ENCODE assay signal across 1 cellular context in the genomic region with DNA sequence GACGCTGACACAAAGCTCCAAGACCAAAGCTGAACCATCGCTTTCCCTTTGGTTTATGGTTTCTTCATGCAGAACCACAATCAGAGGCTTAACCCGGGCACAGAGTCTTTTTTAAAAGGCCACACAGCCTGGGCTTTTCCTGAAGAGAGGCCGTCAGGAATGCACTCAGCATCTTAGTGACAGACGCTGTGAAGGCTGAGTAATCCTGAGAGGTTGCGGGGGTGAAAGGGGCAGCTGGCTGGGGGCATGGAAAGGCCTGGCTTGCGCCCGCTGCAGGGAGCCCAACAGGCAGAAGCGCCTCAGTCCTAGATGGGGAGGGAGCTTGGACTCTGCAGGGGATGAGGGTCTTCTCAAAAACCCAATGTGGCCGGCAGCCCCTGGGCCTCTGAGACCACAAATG.
TF ChIP-seq lines count a peak whose summit lies in the region.

No MANE protein-coding gene starts in this region.

TF ChIP-seq in H1, 55 proteins besides CTCF, POLR2A, EP300 and RAD21:
- TF ChIP-seq NANOG (IDR thresholded peaks at IDR 0.05; ENCODE audit: insufficient read depth, low read depth, low read length, poor library complexity, severe bottlenecking) (no peak), ASH2L (IDR thresholded peaks at IDR 0.05; ENCODE audit: low read length) (peak; percentile 47), FOSL1 (IDR thresholded peaks at IDR 0.05; ENCODE audit: insufficient read depth, low read depth, low read length) (no peak), TAF1 (IDR thresholded peaks at IDR 0.05; ENCODE audit: low read depth, low read length) (no peak), POU5F1 (IDR thresholded peaks at IDR 0.05; ENCODE audit: low read depth, low read length) (no peak), SP4 (IDR thresholded peaks at IDR 0.05; ENCODE audit: low read length) (no peak), CHD2 (IDR thresholded peaks at IDR 0.05; ENCODE audit: low read length) (no peak)
- TF ChIP-seq, protein P1, sequence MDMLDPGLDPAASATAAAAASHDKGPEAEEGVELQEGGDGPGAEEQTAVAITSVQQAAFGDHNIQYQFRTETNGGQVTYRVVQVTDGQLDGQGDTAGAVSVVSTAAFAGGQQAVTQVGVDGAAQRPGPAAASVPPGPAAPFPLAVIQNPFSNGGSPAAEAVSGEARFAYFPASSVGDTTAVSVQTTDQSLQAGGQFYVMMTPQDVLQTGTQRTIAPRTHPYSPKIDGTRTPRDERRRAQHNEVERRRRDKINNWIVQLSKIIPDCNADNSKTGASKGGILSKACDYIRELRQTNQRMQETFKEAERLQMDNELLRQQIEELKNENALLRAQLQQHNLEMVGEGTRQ (IDR thresholded peaks at IDR 0.05; ENCODE audit: low read length), result no peak
TF ChIP-seq in H1: peak in this region for 1.
